In the genomic region with DNA sequence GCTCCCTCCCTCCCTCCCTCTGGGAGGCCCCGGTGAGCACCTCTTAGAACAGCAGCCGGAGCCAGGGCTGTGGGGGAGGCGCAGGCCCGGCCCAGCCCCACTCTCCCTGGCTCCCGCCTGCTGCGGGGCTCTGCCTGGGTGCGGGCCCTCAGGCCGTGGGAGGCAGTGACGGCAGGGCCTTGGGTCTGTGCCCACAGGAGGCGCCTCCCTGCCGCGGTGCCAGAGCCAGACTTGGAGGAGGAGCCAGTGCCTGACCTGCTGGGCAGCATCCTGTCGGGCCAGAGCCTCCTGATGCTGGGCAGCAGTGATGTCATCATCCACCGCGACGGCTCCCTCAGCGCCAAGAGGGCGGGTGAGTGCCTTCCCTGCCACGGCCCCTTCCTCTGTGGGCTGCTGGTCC, we compare ENCODE assay signal across 9 cellular contexts. TPM values are rescaled to one million over a fixed set of nuclear protein-coding genes. Genes with fewer than 3 reads are reported as not detected.
DNase-seq lines count a peak whose midpoint lies in the region; ATAC-seq and TF ChIP-seq lines count a peak whose summit lies in the region.
"Had no signal": no experiment of that assay in that cellular context is flagged by ENCODE, and none has a peak within 500 bp of the region (broad histone marks: within the 10 kb centered on the region; RNA-seq: fewer than 3 reads in every experiment).

No MANE protein-coding gene starts in this region.

- H3K27ac ChIP-seq in left ventricle myocardium inferior (replicated peaks): peak overlapping the region; percentile 72

- H3K36me3 ChIP-seq in left ventricle myocardium inferior: peaks cover 100% of the 10 kb centered on the region

- DNase-seq in natural killer cell treated with Interleukin-12 subunit alpha and Interleukin-12 subunit beta and Interleukin-15 and Interleukin-18, amount 100 ng/mL, for 72 hours (ENCODE audit: low spot score): peak; percentile 56
- DNase-seq in natural killer cell: no peak
- DNase-seq in left ventricle myocardium inferior: peak; percentile 77
- no peak for DNase-seq in NCI-H446 treated with DMSO at 0.1 percent for 48 hours (lab: John Stamatoyannopoulos, UW)
- no peak for DNase-seq in activated CD4-positive, alpha-beta T cell treated with anti-CD3 and anti-CD28 coated beads for 48 hours
- DNase-seq: activated T-cell treated with anti-CD3 and anti-CD28 coated beads, Interleukin-2, amount 50 U/mL, for 48 hours; stimulated activated naive CD4-positive, alpha-beta T cell treated with Interleukin-2 at 50 U/mL for 16 hours had no signal

- no peaks in the 10 kb centered on the region for H3K27me3 Mint-ChIP-seq in natural killer cell treated with Interleukin-12 subunit alpha and Interleukin-12 subunit beta and Interleukin-15 and Interleukin-18, amount 100 ng/mL, for 72 hours
- H3K27me3 Mint-ChIP-seq in natural killer cell (ENCODE audit: low read depth in 2 of 2): no peaks in the 10 kb centered on the region
- H3K27me3 Mint-ChIP-seq: B cell had no signal

- H3K4me3 Mint-ChIP-seq in natural killer cell treated with Interleukin-12 subunit alpha and Interleukin-12 subunit beta and Interleukin-15 and Interleukin-18, amount 100 ng/mL, for 72 hours: no peak overlapping the region
- H3K4me3 Mint-ChIP-seq in natural killer cell: no peak overlapping the region
- H3K4me3 Mint-ChIP-seq: B cell had no signal

- H3K4me1 Mint-ChIP-seq in natural killer cell treated with Interleukin-12 subunit alpha and Interleukin-12 subunit beta and Interleukin-15 and Interleukin-18, amount 100 ng/mL, for 72 hours (ENCODE audit: low read depth in 2 of 2): no peaks in the 10 kb centered on the region
- no peaks in the 10 kb centered on the region for H3K4me1 Mint-ChIP-seq in natural killer cell
- H3K4me1 Mint-ChIP-seq: B cell had no signal

- intact Hi-C loops in natural killer cell (cut with micrococcal nuclease) (no loop called here), left ventricle myocardium inferior (cut with micrococcal nuclease) (no loop called here)

- no peak overlapping the region for H3K27ac Mint-ChIP-seq in natural killer cell treated with Interleukin-12 subunit alpha and Interleukin-12 subunit beta and Interleukin-15 and Interleukin-18, amount 100 ng/mL, for 72 hours
- H3K27ac Mint-ChIP-seq in natural killer cell: no peak overlapping the region
- H3K27ac Mint-ChIP-seq: B cell had no signal

- no peaks in the 10 kb centered on the region for H3K36me3 Mint-ChIP-seq in natural killer cell treated with Interleukin-12 subunit alpha and Interleukin-12 subunit beta and Interleukin-15 and Interleukin-18, amount 100 ng/mL, for 72 hours
- H3K36me3 Mint-ChIP-seq in natural killer cell: no peaks in the 10 kb centered on the region

- TF ChIP-seq CTCF in natural killer cell (IDR thresholded peaks at IDR 0.05) (no peak), left ventricle myocardium inferior (IDR thresholded peaks at IDR 0.05; ENCODE audit: borderline replicate concordance) (no peak)

- ATAC-seq in natural killer cell treated with Interleukin-12 subunit alpha and Interleukin-12 subunit beta and Interleukin-15 and Interleukin-18, amount 100 ng/mL, for 72 hours: no peak
- ATAC-seq in natural killer cell: no peak
- ATAC-seq in HG03095 (IDR thresholded peaks at IDR 0.05; ENCODE audit: unreplicated experiment): no peak

- H3K4me1 ChIP-seq in left ventricle myocardium inferior: peaks cover 25% of the 10 kb centered on the region

- H3K9me3 ChIP-seq in left ventricle myocardium inferior (replicated peaks): no peaks in the 10 kb centered on the region

- no peak overlapping the region for H3K4me3 ChIP-seq in left ventricle myocardium inferior

- no peaks in the 10 kb centered on the region for H3K27me3 ChIP-seq in left ventricle myocardium inferior (ENCODE audit: low read depth)

- no peaks in the 10 kb centered on the region for H3K9me3 Mint-ChIP-seq in natural killer cell treated with Interleukin-12 subunit alpha and Interleukin-12 subunit beta and Interleukin-15 and Interleukin-18, amount 100 ng/mL, for 72 hours
- H3K9me3 Mint-ChIP-seq in natural killer cell: no peaks in the 10 kb centered on the region

RNA-seq across cellular contexts. Expression of a gene that starts 9.5 kb away (rescaled TPM):
- 10 to 100 TPM; 33.7 to 34.9 TPM for total RNA-seq in natural killer cell treated with Interleukin-12 subunit alpha and Interleukin-12 subunit beta and Interleukin-15 and Interleukin-18, amount 100 ng/mL, for 72 hours
- 10 to 100 TPM; 63.3 to 97.3 (median 77.3) TPM for total RNA-seq in natural killer cell
- total RNA-seq in left ventricle myocardium inferior: 10.3 TPM

RNA-seq across cellular contexts. Expression of a gene that starts 18.5 kb away (rescaled TPM):
- total RNA-seq in natural killer cell treated with Interleukin-12 subunit alpha and Interleukin-12 subunit beta and Interleukin-15 and Interleukin-18, amount 100 ng/mL, for 72 hours: not detected
- not detected for total RNA-seq in natural killer cell
- total RNA-seq in left ventricle myocardium inferior: not detected
- total RNA-seq: B cell had no signal

RNA-seq across cellular contexts. Expression of a gene that starts 20.7 kb away (rescaled TPM):
- not detected for total RNA-seq in natural killer cell treated with Interleukin-12 subunit alpha and Interleukin-12 subunit beta and Interleukin-15 and Interleukin-18, amount 100 ng/mL, for 72 hours
- not detected for total RNA-seq in natural killer cell
- total RNA-seq in left ventricle myocardium inferior: not detected
- total RNA-seq: B cell had no signal

RNA-seq across cellular contexts. Expression of a gene that starts 30.0 kb away (rescaled TPM):
- 10 to 100 TPM; 49.2 to 85.7 TPM for total RNA-seq in natural killer cell treated with Interleukin-12 subunit alpha and Interleukin-12 subunit beta and Interleukin-15 and Interleukin-18, amount 100 ng/mL, for 72 hours
- total RNA-seq in natural killer cell (10 to 100 TPM; 46.1 to 52.0 (median 46.9) TPM), left ventricle myocardium inferior (17.7 TPM)

RNA-seq across cellular contexts. Expression of a gene that starts 30.8 kb away (rescaled TPM):
- total RNA-seq in natural killer cell treated with Interleukin-12 subunit alpha and Interleukin-12 subunit beta and Interleukin-15 and Interleukin-18, amount 100 ng/mL, for 72 hours: 1 to 10 TPM in 1 of 2 donors, under 1 TPM in 1; 0.48 to 1.3 TPM
- total RNA-seq in natural killer cell (1 to 10 TPM in 1 of 3 donors, under 1 TPM in 2; 0.49 to 1.2 (median 0.61) TPM), left ventricle myocardium inferior (0.22 TPM)
- total RNA-seq: B cell had no signal

Comparison
In these comparisons a context has a peak if more than half of its experiments do, and no peak if none do; other contexts are left out.
1. DNase-seq: peak in natural killer cell treated with Interleukin-12 subunit alpha and Interleukin-12 subunit beta and Interleukin-15 and Interleukin-18, amount 100 ng/mL, for 72 hours (single experiment) and left ventricle myocardium inferior (single experiment); none in natural killer cell (single experiment), NCI-H446 treated with DMSO at 0.1 percent for 48 hours (single experiment) and activated CD4-positive, alpha-beta T cell treated with anti-CD3 and anti-CD28 coated beads for 48 hours (single experiment).